18 cellular contexts compared by ENCODE assay signal in genomic region chr4:54676062-54676461, GRCh38. TPM values are rescaled to one million over a fixed set of nuclear protein-coding genes. Genes with fewer than 3 reads are reported as not detected.
"Had no signal": no experiment of that assay in that cellular context is flagged by ENCODE, and none has a peak within 500 bp of the region (broad histone marks: within the 10 kb centered on the region; RNA-seq: fewer than 3 reads in every experiment).

No MANE protein-coding gene starts in this region.

- H3K4me3 ChIP-seq: esophagus muscularis mucosa, heart right ventricle, pancreas, right lobe of liver, smooth muscle cell, testis, upper lobe of left lung had no signal

- DNase-seq: activated CD4-positive, alpha-beta T cell treated with anti-CD3 and anti-CD28 coated beads for 36 hours; activated CD4-positive, alpha-beta T cell treated with anti-CD3 and anti-CD28 coated beads, Interleukin-2, amount 50 U/mL, for 48 hours; activated naive CD4-positive, alpha-beta T cell; activated naive CD8-positive, alpha-beta T cell treated with anti-CD3 and anti-CD28 coated beads for 36 hours; amniotic stem cell; effector CD8-positive, alpha-beta T cell; heart right ventricle; left cardiac atrium; mesenchymal stem cell; naive thymus-derived CD4-positive, alpha-beta T cell; pancreas; right lobe of liver; stimulated activated CD4-positive, alpha-beta T cell treated with anti-CD3 and anti-CD28 coated beads, Interleukin-4, amount 100 ng/mL, for 4 hours; testis; upper lobe of left lung had no signal

- H3K9me3 ChIP-seq: heart right ventricle, neutrophil, pancreas, right lobe of liver, testis, upper lobe of left lung had no signal

- H3K27ac ChIP-seq: esophagus muscularis mucosa, heart right ventricle, neutrophil, pancreas, right lobe of liver, testis, upper lobe of left lung had no signal

- H3K36me3 ChIP-seq: esophagus muscularis mucosa, heart right ventricle, neutrophil, pancreas, right lobe of liver, upper lobe of left lung had no signal

- H3K27me3 ChIP-seq: esophagus muscularis mucosa, neutrophil, pancreas, right lobe of liver, testis, upper lobe of left lung had no signal

- H3K4me1 ChIP-seq: esophagus muscularis mucosa, heart right ventricle, pancreas, right lobe of liver, testis, upper lobe of left lung had no signal

RNA-seq across cellular contexts. Expression of gene KIT, which starts 18.3 kb away (rescaled TPM):
- total RNA-seq: activated CD4-positive, alpha-beta T cell treated with anti-CD3 and anti-CD28 coated beads for 36 hours had no signal
